7 cellular contexts compared by ENCODE assay signal in the genomic region with DNA sequence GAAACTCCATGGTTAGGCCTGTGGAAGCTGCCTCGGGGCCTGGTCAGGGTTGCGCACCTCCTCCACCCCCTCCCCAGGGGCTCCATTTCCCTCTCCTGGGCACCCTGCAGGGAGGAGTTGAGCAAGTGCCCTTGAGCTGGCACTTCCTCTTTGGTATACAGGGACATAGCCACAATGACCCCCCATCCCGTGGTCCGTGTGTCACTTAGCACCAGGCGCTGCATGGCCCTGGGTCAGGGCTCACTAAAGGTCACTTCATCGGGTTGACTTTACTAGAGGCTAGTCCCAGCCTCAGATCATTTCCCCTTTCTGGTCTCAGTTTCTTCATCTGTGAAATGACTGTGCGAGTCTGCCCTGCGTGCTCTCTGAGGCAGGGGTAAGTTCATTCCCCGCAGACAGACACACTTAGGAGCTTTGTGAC. TPM values are rescaled to one million over a fixed set of nuclear protein-coding genes. Genes with fewer than 3 reads are reported as not detected.
DNase-seq lines count a peak whose midpoint lies in the region; ATAC-seq, FAIRE-seq and TF ChIP-seq lines count a peak whose summit lies in the region.

No MANE protein-coding gene starts in this region.

- H3K9me3 ChIP-seq in GM12878 (replicated peaks; ENCODE audit: control insufficient read depth, insufficient read depth, low read length) = no peaks in the 10 kb centered on the region

- peaks cover 4% of the 10 kb centered on the region; the same call in 1 of the 2 replicates for H4K20me1 ChIP-seq in GM12878 (ENCODE audit: control insufficient read depth, insufficient read depth)

- WGBS in GM12878 (ENCODE audit: insufficient coverage, insufficient replicate concordance, low lambda C conversion rate, missing lambda C conversion rate) = 2% methylated on average over 9 of the region's 9 CpGs

- SMC1A ChIA-PET in GM12878 (lab: Charles Lee; ENCODE audit: uncharacterized antibody, unreplicated experiment) = interaction anchor here (1.0 to 13.6 kb wide), 5 partner anchors 13 to 98 kb away, joined by 3 to 151 read pairs (median 4); a partner anchor contains a TSS

- intact Hi-C loops in GM12878 (cut with micrococcal nuclease; ENCODE audit: unreplicated experiment) = loop anchor here (5.0 kb wide), 1 partner anchor 207 kb away; no protein-coding TSS in a partner anchor

- ATAC-seq in HG03103 (IDR thresholded peaks at IDR 0.05; ENCODE audit: low read depth, unreplicated experiment) (peak; percentile 40), GM12878 (peak; percentile 51)

- H3K36me3 Mint-ChIP-seq in type B pancreatic cell (no peaks in the 10 kb centered on the region), HFFc6 (ENCODE audit: low read depth) (no peaks in the 10 kb centered on the region)

- TF ChIP-seq RAD21 in GM12878 (IDR thresholded peaks at IDR 0.05; ENCODE audit: insufficient read depth, low read depth, low read length) = no peak

- H3K79me2 ChIP-seq in GM12878 (ENCODE audit: control insufficient read depth, insufficient read depth, low read length) = peaks cover 99% of the 10 kb centered on the region

- peak overlapping the region; percentile 9; the same call in 1 of the 2 replicates for H3K9ac ChIP-seq in GM12878 (ENCODE audit: control insufficient read depth, insufficient read depth, low read length)

- TF ChIP-seq POLR2A in GM12878 (IDR thresholded peaks at IDR 0.05; ENCODE audit: low read depth, low read length) = no peak

- no peak for TF ChIP-seq CTCF in GM12878 (IDR thresholded peaks at IDR 0.05 in 2 of 3, conservative IDR thresholded peaks at IDR 0.05 in 1 of 3; ENCODE audit: control insufficient read depth in 2 of 3, extremely low read depth in 1 of 3, insufficient read depth in 1 of 3, low read depth in 3 of 3, low read length in 3 of 3)
- no peak for TF ChIP-seq CTCF in type B pancreatic cell (conservative IDR thresholded peaks at IDR 0.05)
- TF ChIP-seq CTCF in HFFc6 (IDR thresholded peaks at IDR 0.05) = no peak

- H3K27ac ChIP-seq in GM12878 (ENCODE audit: control insufficient read depth, insufficient read depth) (peak overlapping the region; percentile 80), substantia nigra (ENCODE audit: low read depth, low read length, poor library complexity, severe bottlenecking) (peak overlapping the region; percentile 98)

- H3K27me3 Mint-ChIP-seq in type B pancreatic cell = no peaks in the 10 kb centered on the region
- no peaks in the 10 kb centered on the region for H3K27me3 Mint-ChIP-seq in HFFc6 (ENCODE audit: insufficient read depth)

- POLR2A ChIA-PET in GM12878 (lab: Charles Lee) = interaction anchor here (0.6 to 16.9 kb wide), 6 partner anchors 11 to 374 kb away, joined by 3 to 163 read pairs (median 8); no protein-coding TSS in a partner anchor

- H3K36me3 ChIP-seq in GM12878 (ENCODE audit: control insufficient read depth in 2 of 2, insufficient read depth in 2 of 2, low read length in 1 of 2) = peaks cover 3 to 20% of the 10 kb centered on the region in 2 experiments; a peak in 2 of 4 replicates

- H3K4me3 ChIP-seq in GM12878 = no peak overlapping the region; the same call in 1 of the 2 replicates

- no peak overlapping the region for H2AFZ ChIP-seq in GM12878 (ENCODE audit: control insufficient read depth, low read depth, low read length)

- H3K9me3 Mint-ChIP-seq in type B pancreatic cell (no peaks in the 10 kb centered on the region), HFFc6 (no peaks in the 10 kb centered on the region)

- peak overlapping the region; percentile 64 for H3K4me2 ChIP-seq in GM12878 (ENCODE audit: control insufficient read depth, insufficient read depth)

- H3K4me1 ChIP-seq in GM12878 (ENCODE audit: control insufficient read depth, insufficient read depth, low read length) = peaks cover 85% of the 10 kb centered on the region

- DNase-seq in GM19240 (ENCODE audit: insufficient read length, low spot score) (peak; percentile 83), GM12878 (ENCODE audit: low read depth, low spot score) (peak; percentile 80), substantia nigra (lab: John Stamatoyannopoulos, UW) (peak in 11 of 49 donors; percentile 31 to 67 (median 60)), dedifferentiated amniotic fluid mesenchymal stem cell (ENCODE audit: extremely low spot score) (no peak), type B pancreatic cell (ENCODE audit: extremely low spot score, unreplicated experiment) (no peak), HFFc6 (no peak)

- H3K4me1 Mint-ChIP-seq in type B pancreatic cell (ENCODE audit: unreplicated experiment) = peaks cover 32% of the 10 kb centered on the region
- peaks cover 61% of the 10 kb centered on the region for H3K4me1 Mint-ChIP-seq in HFFc6 (ENCODE audit: low read depth)

- TF ChIP-seq EP300 in GM12878 (IDR thresholded peaks at IDR 0.05; ENCODE audit: borderline replicate concordance in 1 of 2, control insufficient read depth in 1 of 2, low read depth in 2 of 2, low read length in 2 of 2) = peak in 1 of 2 experiments; percentile 66; a peak in 1 of 4 replicates

- no peaks in the 10 kb centered on the region for H3K27me3 ChIP-seq in GM12878 (replicated peaks in 1 of 2; ENCODE audit: control insufficient read depth in 2 of 2, insufficient read depth in 2 of 2, low read length in 1 of 2)

- no TSS peak for BruUV-seq in GM12878 (replicated peaks; lab: Mats Ljungman, UMichigan)

- FAIRE-seq in GM12878 (lab: Jason Lieb, UNC) = peak; percentile 94

- CTCF ChIA-PET in GM12878 (lab: Yijun Ruan, JAX) = interaction anchor here (1.2 to 13.8 kb wide), 4 partner anchors 10 to 101 kb away, joined by 4 to 186 read pairs (median 14); no protein-coding TSS in a partner anchor

- H3K27ac Mint-ChIP-seq in type B pancreatic cell (no peak overlapping the region), HFFc6 (no peak overlapping the region; the same call in 1 of the 2 replicates)

- in situ Hi-C loops in GM12878 (cut with MboI) = no loop called here

- RAD21 ChIA-PET in GM12878 (lab: Charles Lee; ENCODE audit: unreplicated experiment) = interaction anchor here (0.7 to 14.6 kb wide), 5 partner anchors 12 to 84 kb away, joined by 3 to 186 read pairs (median 5); no protein-coding TSS in a partner anchor

- H3K4me3 Mint-ChIP-seq in type B pancreatic cell (no peak overlapping the region), HFFc6 (no peak overlapping the region)

TF ChIP-seq in GM12878, 131 proteins besides CTCF, POLR2A, EP300 and RAD21 (continues in another document):
- TF ChIP-seq, protein P1, sequence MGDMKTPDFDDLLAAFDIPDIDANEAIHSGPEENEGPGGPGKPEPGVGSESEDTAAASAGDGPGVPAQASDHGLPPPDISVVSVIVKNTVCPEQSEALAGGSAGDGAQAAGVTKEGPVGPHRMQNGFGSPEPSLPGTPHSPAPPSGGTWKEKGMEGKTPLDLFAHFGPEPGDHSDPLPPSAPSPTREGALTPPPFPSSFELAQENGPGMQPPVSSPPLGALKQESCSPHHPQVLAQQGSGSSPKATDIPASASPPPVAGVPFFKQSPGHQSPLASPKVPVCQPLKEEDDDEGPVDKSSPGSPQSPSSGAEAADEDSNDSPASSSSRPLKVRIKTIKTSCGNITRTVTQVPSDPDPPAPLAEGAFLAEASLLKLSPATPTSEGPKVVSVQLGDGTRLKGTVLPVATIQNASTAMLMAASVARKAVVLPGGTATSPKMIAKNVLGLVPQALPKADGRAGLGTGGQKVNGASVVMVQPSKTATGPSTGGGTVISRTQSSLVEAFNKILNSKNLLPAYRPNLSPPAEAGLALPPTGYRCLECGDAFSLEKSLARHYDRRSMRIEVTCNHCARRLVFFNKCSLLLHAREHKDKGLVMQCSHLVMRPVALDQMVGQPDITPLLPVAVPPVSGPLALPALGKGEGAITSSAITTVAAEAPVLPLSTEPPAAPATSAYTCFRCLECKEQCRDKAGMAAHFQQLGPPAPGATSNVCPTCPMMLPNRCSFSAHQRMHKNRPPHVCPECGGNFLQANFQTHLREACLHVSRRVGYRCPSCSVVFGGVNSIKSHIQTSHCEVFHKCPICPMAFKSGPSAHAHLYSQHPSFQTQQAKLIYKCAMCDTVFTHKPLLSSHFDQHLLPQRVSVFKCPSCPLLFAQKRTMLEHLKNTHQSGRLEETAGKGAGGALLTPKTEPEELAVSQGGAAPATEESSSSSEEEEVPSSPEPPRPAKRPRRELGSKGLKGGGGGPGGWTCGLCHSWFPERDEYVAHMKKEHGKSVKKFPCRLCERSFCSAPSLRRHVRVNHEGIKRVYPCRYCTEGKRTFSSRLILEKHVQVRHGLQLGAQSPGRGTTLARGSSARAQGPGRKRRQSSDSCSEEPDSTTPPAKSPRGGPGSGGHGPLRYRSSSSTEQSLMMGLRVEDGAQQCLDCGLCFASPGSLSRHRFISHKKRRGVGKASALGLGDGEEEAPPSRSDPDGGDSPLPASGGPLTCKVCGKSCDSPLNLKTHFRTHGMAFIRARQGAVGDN (IDR thresholded peaks at IDR 0.05) = peak; percentile 78
- TF ChIP-seq BCL11A (IDR thresholded peaks at IDR 0.05; ENCODE audit: low read depth, low read length) (peak; percentile 62; the same call in 1 of the 2 replicates), SPI1 (IDR thresholded peaks at IDR 0.05; ENCODE audit: borderline replicate concordance, insufficient read depth, low read depth, low read length) (peak; percentile 94), POU2F2 (IDR thresholded peaks at IDR 0.05; ENCODE audit: borderline replicate concordance, low read depth, low read length) (no peak), ZNF24 (IDR thresholded peaks at IDR 0.05) (0 out of 2 replicates have a peak, but pooled peaks have one; percentile 36), HDAC2 (IDR thresholded peaks at IDR 0.05) (no peak), RFX5 (IDR thresholded peaks at IDR 0.05; ENCODE audit: low read depth, low read length) (no peak)

RNA-seq across cellular contexts. Expression of a gene that starts 16.1 kb away (rescaled TPM):
- total RNA-seq in GM12878 (2013; cell fraction: nucleolus; rRNA removed) = 37.6 and 40.4 TPM in 2 replicates
- total RNA-seq in GM12878 (2014; rRNA removed) = 71.4 and 90.8 TPM in 2 replicates
- total RNA-seq in GM12878 (2014; rRNA removed; fragmentation: Illumina TruSeq; extraction: Trizol) = 24.9 and 26.8 TPM in 2 replicates
- 64.2 and 64.4 TPM in 2 replicates for total RNA-seq in GM12878 (2021)
- polyA plus RNA-seq in GM12878 (2011; ENCODE audit: low read depth) = 17.9 TPM
- polyA plus RNA-seq in GM12878 (2011; rRNA removed) = 55.4 and 57.5 TPM in 2 replicates
- polyA plus RNA-seq in GM12878 (2011; cell fraction: cytosol; rRNA removed) = 54.8 and 79.5 TPM in 2 replicates
- 43.4 and 55.0 TPM in 2 replicates for polyA plus RNA-seq in GM12878 (2011; cell fraction: nucleus; rRNA removed)
- polyA plus RNA-seq in GM12878 (2012) = 31.3 and 43.2 TPM in 2 replicates
- 25.6 and 36.0 TPM in 2 replicates for polyA plus RNA-seq in GM12878 (2014; fragmentation: Illumina TruSeq; extraction: Trizol)
- polyA plus RNA-seq in GM12878 (2014; fragmentation: Nextera tagmentation; extraction: Ambion mirVana) = 1 to 10 TPM; 1.8 to 6.0 TPM
- polyA plus RNA-seq in GM12878 (2014; rRNA removed) = 59.1 and 68.6 TPM in 2 replicates
- 10 to 100 TPM; 33.8 to 45.4 TPM for polyA plus RNA-seq in GM12878 (2016; fragmentation: Nextera tagmentation; extraction: Ambion mirVana)
- polyA minus RNA-seq in GM12878 (2011; rRNA and poly(A)+ RNA removed) = 32.3 and 76.6 TPM in 2 replicates
- polyA minus RNA-seq in GM12878 (2011; cell fraction: cytosol; rRNA and poly(A)+ RNA removed) = 19.3 and 41.6 TPM in 2 replicates
- 25.8 and 43.7 TPM in 2 replicates for polyA minus RNA-seq in GM12878 (2011; cell fraction: nucleus; rRNA and poly(A)+ RNA removed)
- total RNA-seq in type B pancreatic cell (ENCODE audit: low replicate concordance) = 46.7 and 58.6 TPM in 2 replicates
- total RNA-seq in HFFc6 (2021; fragmentation: NEBNext Ultra II Directional; extraction: Animal tissue kit (Norgen Biotek cat#: 25700)) = 10 to 100 TPM; 46.4 to 58.5 (median 49.2) TPM

Comparison
In these comparisons a context has a peak if more than half of its experiments do, and no peak if none do; other contexts are left out.
1. DNase-seq: peak in GM19240 (single experiment) and GM12878 (single experiment); none in dedifferentiated amniotic fluid mesenchymal stem cell (single experiment), type B pancreatic cell (single experiment) and HFFc6 (single experiment).